In the genomic region with DNA sequence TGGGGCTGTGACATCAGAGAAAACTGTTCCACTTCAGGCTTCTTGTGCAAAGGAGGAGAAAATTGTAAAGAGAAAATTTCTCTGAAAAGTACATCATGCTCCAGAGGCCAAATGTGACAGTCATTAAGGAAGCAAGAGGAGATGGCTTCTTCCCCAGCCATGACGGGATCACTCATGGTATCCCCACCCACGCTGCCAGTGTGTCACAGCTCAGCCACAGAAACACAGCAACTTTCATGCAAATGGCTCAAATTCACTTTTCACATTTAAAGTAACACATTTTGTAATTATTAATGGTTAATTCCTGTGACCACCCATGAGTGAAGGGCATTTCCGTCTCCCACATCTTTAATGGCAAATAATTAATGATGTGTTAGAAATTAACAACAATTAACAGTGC, we compare ENCODE assay signal across 16 cellular contexts.
DNase-seq lines count a peak whose midpoint lies in the region; ATAC-seq and TF ChIP-seq lines count a peak whose summit lies in the region.
"Had no signal": no experiment of that assay in that cellular context is flagged by ENCODE, and none has a peak within 500 bp of the region (broad histone marks: within the 10 kb centered on the region; RNA-seq: fewer than 3 reads in every experiment).

No MANE protein-coding gene starts in this region.

- no peak for TF ChIP-seq CTCF in GM10248 (IDR thresholded peaks at IDR 0.05; ENCODE audit: control extremely low read depth, extremely low read depth, low read depth, missing control alignments)

- CTCF ChIA-PET in T-cell (lab: Charles Lee) (interaction anchor here in 1 of 2 donors (0.6 to 1.3 kb wide), 8 partner anchors 9 to 322 kb away, joined by 3 to 11 read pairs (median 4); no protein-coding TSS in a partner anchor), GM10248 (lab: Yijun Ruan, JAX) (interaction anchor here (1.3 to 6.4 kb wide), 2 partner anchors 10 to 14 kb away, joined by 6 to 38 read pairs; no protein-coding TSS in a partner anchor)

- H3K9me3 Mint-ChIP-seq in T-cell = no peaks in the 10 kb centered on the region

- peak overlapping the region in 1 of 3 donors; percentile 50 for H3K4me3 Mint-ChIP-seq in T-cell

- peaks cover 5 to 6% of the 10 kb centered on the region in 2 donors for H3K27me3 Mint-ChIP-seq in T-cell

- intact Hi-C loops in posterior cingulate gyrus (cut with DNase I) = no loop called here

- no peaks in the 10 kb centered on the region for H3K36me3 Mint-ChIP-seq in T-cell

- H3K27ac Mint-ChIP-seq in T-cell = peak overlapping the region; percentile 80 to 92

- DNase-seq in AG20443 (ENCODE audit: low spot score) (peak; percentile 37), T-cell (no peak), posterior cingulate gyrus (no peak), GM10248 (ENCODE audit: extremely low spot score) (no peak), NK-92 (lab: John Stamatoyannopoulos, UW; ENCODE audit: unreplicated experiment) (no peak), MV-4-11 (lab: John Stamatoyannopoulos, UW) (no peak)
- peak; percentile 31 for DNase-seq in activated naive CD4-positive, alpha-beta T cell treated with anti-CD3 and anti-CD28 coated beads, Interleukin-2, amount 50 U/mL, for 16 hours
- DNase-seq in stimulated activated CD4-positive, alpha-beta T cell treated with anti-CD3 and anti-CD28 coated beads, Interleukin-15, amount 100 ng/mL, for 48 hours (ENCODE audit: low read depth in 2 of 2) = peak; percentile 40 to 64
- DNase-seq: AML-193, DMS 273 treated with DMSO at 0.1 percent for 48 hours, esophagus squamous epithelium, NCI-H187, NCI-H510A, OCI-M1, pancreas, upper lobe of right lung had no signal

- no peak for ATAC-seq in T-cell (replicated peaks in 1 of 4)
- ATAC-seq: pancreas, upper lobe of right lung had no signal

- H3K4me1 Mint-ChIP-seq in T-cell = peaks cover 45 to 59% (median 56%) of the 10 kb centered on the region in 3 donors

- POLR2A ChIA-PET in T-cell (lab: Charles Lee) (interaction anchor here (0.6 kb wide), 2 partner anchors 24 to 437 kb away, joined by 3 to 4 read pairs; partner anchors contain the start of gene NFE2L2 (in 1 of the 2)), GM10248 (lab: Yijun Ruan, JAX) (no interaction called here)

Comparison
In these comparisons a context has a peak if more than half of its experiments do, and no peak if none do; other contexts are left out.
1. DNase-seq: peak in AG20443 (single experiment), activated naive CD4-positive, alpha-beta T cell treated with anti-CD3 and anti-CD28 coated beads, Interleukin-2, amount 50 U/mL, for 16 hours (single experiment) and stimulated activated CD4-positive, alpha-beta T cell treated with anti-CD3 and anti-CD28 coated beads, Interleukin-15, amount 100 ng/mL, for 48 hours (2 of 2); none in T-cell (0 of 34), posterior cingulate gyrus (0 of 10), GM10248 (single experiment), NK-92 (single experiment) and MV-4-11 (single experiment).